5 cellular contexts compared by ENCODE assay signal in genomic region chr4:9063612-9064011, GRCh38.
DNase-seq lines count a peak whose midpoint lies in the region; ATAC-seq and TF ChIP-seq lines count a peak whose summit lies in the region.
"Not testable (repeated sequence)": the region's sequence is repeated elsewhere in the genome, so short reads cannot be mapped to it uniquely, and the experiment has no call there.

No MANE protein-coding gene starts in this region.

- not testable (repeated sequence) for H3K4me3 ChIP-seq in GM23338; NT2/D1 (ENCODE audit: insufficient read length, low read depth); endodermal cell (ENCODE audit: low read length); mesendoderm (ENCODE audit: low read length)

- H4K8ac ChIP-seq in mesendoderm (ENCODE audit: low read depth, low read length) = not testable (repeated sequence)

- not testable (repeated sequence) for H3K4me3 Mint-ChIP-seq in GM23338, WTC11, endodermal cell

- H2AK5ac ChIP-seq in mesendoderm (ENCODE audit: low read length) = not testable (repeated sequence)

- H3K23ac ChIP-seq in mesendoderm (ENCODE audit: low read length) = not testable (repeated sequence)

- not testable (repeated sequence) for H3K4me2 ChIP-seq in GM23338; mesendoderm (ENCODE audit: low read length)

- H3K4ac ChIP-seq in mesendoderm (ENCODE audit: low read depth, low read length) = not testable (repeated sequence)

- not testable (repeated sequence) for H3K36me3 ChIP-seq in GM23338 (ENCODE audit: insufficient read depth); NT2/D1 (ENCODE audit: insufficient read depth, insufficient read length, low read length); endodermal cell (ENCODE audit: control insufficient read depth, insufficient read depth, low read length); mesendoderm (ENCODE audit: control insufficient read depth, insufficient read depth, low read length)

- H3K9me3 Mint-ChIP-seq in GM23338 = peaks cover 24% of the 10 kb centered on the region
- H3K9me3 Mint-ChIP-seq in WTC11 = peaks cover 57% of the 10 kb centered on the region
- H3K9me3 Mint-ChIP-seq in endodermal cell = peaks cover 78% of the 10 kb centered on the region

- not testable (repeated sequence) for H3K4me1 ChIP-seq in GM23338 (ENCODE audit: insufficient read depth); NT2/D1 (ENCODE audit: insufficient read depth, insufficient read length); endodermal cell (ENCODE audit: control insufficient read depth, insufficient read depth, low read length); mesendoderm (ENCODE audit: control insufficient read depth, low read depth, low read length)

- not testable (repeated sequence) for H3K56ac ChIP-seq in mesendoderm (ENCODE audit: low read length)

- not testable (repeated sequence) for H3F3A ChIP-seq in GM23338 (replicated peaks; ENCODE audit: low read depth)

- POLR2A ChIA-PET in WTC11 (lab: Charles Lee) = not testable (repeated sequence)

- not testable (repeated sequence) for H3K9ac ChIP-seq in NT2/D1 (ENCODE audit: insufficient read length, low read depth); endodermal cell (ENCODE audit: extremely low read depth, low read length, poor library complexity, severe bottlenecking); mesendoderm (ENCODE audit: low read length)

- not testable (repeated sequence) for H3K9me2 ChIP-seq in GM23338 (ENCODE audit: insufficient read depth)

- not testable (repeated sequence) for H2BK15ac ChIP-seq in mesendoderm (replicated peaks; ENCODE audit: low read depth)

- not testable (repeated sequence) for ATAC-seq in GM23338, WTC11

- not testable (repeated sequence) for H3K79me1 ChIP-seq in mesendoderm (ENCODE audit: low read length)

- DNase-seq in GM23338 (ENCODE audit: low spot score) (peak; percentile 20), NT2/D1 (ENCODE audit: low read depth, low spot score) (peak; percentile 20), WTC11 (ENCODE audit: low spot score) (peak; percentile 16), endodermal cell (peak; percentile 51), mesendoderm (peak; percentile 89)

- not testable (repeated sequence) for H4K5ac ChIP-seq in mesendoderm (ENCODE audit: low read length)

- H2BK120ac ChIP-seq in mesendoderm (ENCODE audit: low read depth, low read length) = not testable (repeated sequence)

- not testable (repeated sequence) for TF ChIP-seq CTCF in GM23338 (conservative IDR thresholded peaks at IDR 0.05; ENCODE audit: low read depth in 2 of 2); WTC11 (IDR thresholded peaks at IDR 0.05); endodermal cell (conservative IDR thresholded peaks at IDR 0.05)

- H4K20me1 ChIP-seq in GM23338 (replicated peaks; ENCODE audit: insufficient read depth) = not testable (repeated sequence)

- H2BK5ac ChIP-seq in mesendoderm (ENCODE audit: low read length) = not testable (repeated sequence)

- CTCF ChIA-PET in WTC11 (lab: Charles Lee) = not testable (repeated sequence)

- H3K79me2 ChIP-seq in GM23338 (replicated peaks; ENCODE audit: insufficient read depth); mesendoderm (ENCODE audit: control insufficient read depth, insufficient read depth, low read length): not testable (repeated sequence)

- not testable (repeated sequence) for H2AFZ ChIP-seq in GM23338

- not testable (repeated sequence) for H3K27ac Mint-ChIP-seq in GM23338, WTC11, endodermal cell

- H3K27me3 ChIP-seq in GM23338 (ENCODE audit: insufficient read depth); NT2/D1 (ENCODE audit: insufficient read depth, insufficient read length); endodermal cell (ENCODE audit: control insufficient read depth, insufficient read depth, low read length, poor library complexity, severe bottlenecking); mesendoderm (ENCODE audit: insufficient read depth, low read length, poor library complexity): not testable (repeated sequence)

- H3K36me3 Mint-ChIP-seq in GM23338 (ENCODE audit: low read depth) = peaks cover 27% of the 10 kb centered on the region
- peaks cover 46% of the 10 kb centered on the region for H3K36me3 Mint-ChIP-seq in WTC11
- H3K36me3 Mint-ChIP-seq in endodermal cell (ENCODE audit: low read depth) = not testable (repeated sequence)

- not testable (repeated sequence) for H3K18ac ChIP-seq in mesendoderm (ENCODE audit: low read length)

- not testable (repeated sequence) for H3K4me1 Mint-ChIP-seq in GM23338, WTC11, endodermal cell

- H3K9me3 ChIP-seq in NT2/D1 (ENCODE audit: insufficient read depth, low read length) = not testable (repeated sequence)
- peaks cover 35% of the 10 kb centered on the region for H3K9me3 ChIP-seq in endodermal cell (ENCODE audit: control insufficient read depth, low read length)

- 90% methylated on average over 1 of the region's 5 CpGs; no CpG with 5 or more reads in 1 of the 2 experiments for WGBS in endodermal cell (ENCODE audit: insufficient coverage in 1 of 2, insufficient read length in 1 of 2), 2 experiments
- WGBS in mesendoderm (ENCODE audit: extremely low coverage, insufficient coverage, low lambda C conversion rate) = no CpG with 5 or more reads among the region's 5 CpGs

- not testable (repeated sequence) for H3K27ac ChIP-seq in GM23338 (ENCODE audit: low read depth); endodermal cell (ENCODE audit: low read depth, low read length); mesendoderm (ENCODE audit: low read depth, low read length)

- not testable (repeated sequence) for H3K27me3 Mint-ChIP-seq in GM23338 (ENCODE audit: insufficient read depth, low read depth, poor library complexity); WTC11 (ENCODE audit: low read depth); endodermal cell (ENCODE audit: insufficient read depth)

Comparison
In these comparisons a context has a peak if more than half of its experiments do, and no peak if none do; other contexts are left out.
1. DNase-seq: peak in every context shown above with its lines; median percentile 89 in mesendoderm; 51 in endodermal cell; 20 in GM23338; 20 in NT2/D1; 16 in WTC11.